In the genomic region with DNA sequence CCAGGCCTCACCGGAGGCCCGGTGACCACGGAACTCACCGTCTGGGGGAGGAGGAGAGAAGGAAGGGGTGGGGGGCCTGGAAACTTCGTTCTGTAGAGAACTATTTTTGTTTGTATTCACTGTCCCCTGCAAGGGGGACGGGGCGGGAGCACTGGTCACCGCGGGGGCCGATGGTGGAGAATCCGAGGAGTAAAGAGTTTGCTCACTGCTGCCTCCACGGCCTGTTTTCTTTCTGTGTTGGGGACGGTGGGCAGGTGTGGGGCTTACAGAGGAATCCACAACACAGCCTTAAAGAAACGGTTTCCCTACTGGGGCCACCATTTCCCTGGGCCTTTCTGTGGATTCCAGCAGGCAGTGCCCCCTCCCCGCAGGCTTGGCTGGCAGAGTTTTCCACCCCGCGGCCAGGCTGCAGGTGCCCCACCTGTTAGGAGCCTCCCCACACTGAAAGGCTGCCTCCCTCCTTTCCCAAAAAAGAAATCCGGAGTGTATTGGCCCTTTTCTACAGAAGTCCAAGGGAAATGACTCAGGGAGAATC, we compare ENCODE assay signal across 7 cellular contexts.
DNase-seq lines count a peak whose midpoint lies in the region; ATAC-seq and TF ChIP-seq lines count a peak whose summit lies in the region.

No MANE protein-coding gene starts in this region.

- H2AFZ ChIP-seq in H9 (ENCODE audit: low read length) (no peak overlapping the region), smooth muscle cell (ENCODE audit: low read depth) (peak overlapping the region; percentile 72)

- no peak overlapping the region for H4K8ac ChIP-seq in H9 (replicated peaks; ENCODE audit: insufficient read length, low read depth, low read length)

- no CpG with 5 or more reads among the region's 18 CpGs for WGBS in H9 (ENCODE audit: extremely low coverage, insufficient read length, low lambda C conversion rate)
- 10% methylated on average over 17 of the region's 18 CpGs for WGBS in smooth muscle cell (ENCODE audit: low lambda C conversion rate)

- H3K4me1 ChIP-seq in H9 (ENCODE audit: insufficient read depth, low read length) (no peaks in the 10 kb centered on the region; the same call in 1 of the 2 replicates), smooth muscle cell (ENCODE audit: low read depth) (peaks cover 7% of the 10 kb centered on the region)

- H4K91ac ChIP-seq in H9 (ENCODE audit: insufficient read length, low read depth, low read length) = no peak overlapping the region

- no peaks in the 10 kb centered on the region for H3K36me3 ChIP-seq in smooth muscle cell (ENCODE audit: low read depth)

- H3K4me3 Mint-ChIP-seq in H9 = peak overlapping the region; percentile 74 to 87
- H3K4me3 Mint-ChIP-seq in T-helper 17 cell = peak overlapping the region; percentile 93

- TF ChIP-seq CTCF in H9 (conservative IDR thresholded peaks at IDR 0.05) = no peak
- no peak for TF ChIP-seq CTCF in foreskin fibroblast (IDR thresholded peaks at IDR 0.05; ENCODE audit: low read depth, low read length)
- TF ChIP-seq CTCF in smooth muscle cell (IDR thresholded peaks at IDR 0.05; ENCODE audit: borderline replicate concordance, insufficient read depth, poor library complexity, severe bottlenecking) = no peak

- H3K14ac ChIP-seq in H9 (ENCODE audit: insufficient read depth, low read length) = 0 out of 2 replicates have a peak overlapping the region, but pooled peaks have one; percentile 22

- no peak overlapping the region for H3K9ac ChIP-seq in H9 (ENCODE audit: extremely low read depth, insufficient read length, low read length)
- H3K9ac ChIP-seq in smooth muscle cell (ENCODE audit: low read depth) = no peak overlapping the region

- H3K9me3 ChIP-seq in H9 (ENCODE audit: control insufficient read depth, low read depth, low read length) (no peaks in the 10 kb centered on the region), T-helper 17 cell (ENCODE audit: control insufficient read depth, low read length, poor library complexity, severe bottlenecking) (no peaks in the 10 kb centered on the region), smooth muscle cell (replicated peaks; ENCODE audit: low read depth) (no peaks in the 10 kb centered on the region)

- no peak overlapping the region for H2BK5ac ChIP-seq in H9 (ENCODE audit: insufficient read length, low read length)

- no peak overlapping the region for H3K27ac ChIP-seq in H9 (ENCODE audit: insufficient read length, low read depth, low read length)
- no peak overlapping the region for H3K27ac ChIP-seq in smooth muscle cell (ENCODE audit: low read depth)

- H4K5ac ChIP-seq in H9 (ENCODE audit: insufficient read length, low read depth, low read length) = no peak overlapping the region

- no peak overlapping the region for H2BK120ac ChIP-seq in H9 (ENCODE audit: low read depth, low read length, poor library complexity, severe bottlenecking)

- H3K9me3 Mint-ChIP-seq in H9 = no peaks in the 10 kb centered on the region

- H3K27ac Mint-ChIP-seq in H9 (no peak overlapping the region), T-helper 17 cell (peak overlapping the region; percentile 89)

- H2BK12ac ChIP-seq in H9 (ENCODE audit: insufficient read length, low read depth, low read length) = no peak overlapping the region

- peak overlapping the region; percentile 50 to 59 for H3K4me3 ChIP-seq in foreskin fibroblast (ENCODE audit: low read depth in 1 of 2, low read length in 2 of 2)
- peak overlapping the region; percentile 66 for H3K4me3 ChIP-seq in smooth muscle cell

- DNase-seq in H9 (peak; percentile 38), T-helper 17 cell (no peak), foreskin fibroblast (no peak), smooth muscle cell (lab: John Stamatoyannopoulos, UW; ENCODE audit: unreplicated experiment) (no peak), NCI-H1105 treated with DMSO at 0.1 percent for 48 hours (lab: John Stamatoyannopoulos, UW) (no peak)

- no peak overlapping the region for H2BK20ac ChIP-seq in H9 (ENCODE audit: low read depth, low read length, poor library complexity, severe bottlenecking)

- H2AK5ac ChIP-seq in H9 (ENCODE audit: insufficient read length, low read length) = no peak overlapping the region

- no peak overlapping the region for H3K23ac ChIP-seq in H9 (ENCODE audit: insufficient read length, low read depth, low read length)

- H3F3A ChIP-seq in smooth muscle cell (ENCODE audit: low read depth) = no peaks in the 10 kb centered on the region

- H3K79me2 ChIP-seq in H9 (ENCODE audit: insufficient read depth, low read length) (no peaks in the 10 kb centered on the region), smooth muscle cell (ENCODE audit: low read depth) (no peaks in the 10 kb centered on the region)

- no peak overlapping the region for H3T11ph ChIP-seq in H9 (ENCODE audit: low read length)

- no peak overlapping the region for H3K4ac ChIP-seq in H9 (ENCODE audit: low read depth, low read length)

- H3K4me2 ChIP-seq in H9 (ENCODE audit: insufficient read depth, insufficient read length, low read length) (peak overlapping the region; percentile 65), smooth muscle cell (peak overlapping the region; percentile 93)

- H2BK15ac ChIP-seq in H9 (ENCODE audit: low read depth, low read length) = no peak overlapping the region

- H3K79me1 ChIP-seq in H9 (ENCODE audit: insufficient read depth, low read depth, low read length, poor library complexity, severe bottlenecking) = no peaks in the 10 kb centered on the region

- peaks cover 52% of the 10 kb centered on the region for H3K27me3 Mint-ChIP-seq in H9 (ENCODE audit: low read depth)
- peaks cover 11% of the 10 kb centered on the region for H3K27me3 Mint-ChIP-seq in T-helper 17 cell

- H4K20me1 ChIP-seq in H9 (ENCODE audit: control insufficient read depth, insufficient read depth, insufficient read length) = no peaks in the 10 kb centered on the region
- no peaks in the 10 kb centered on the region for H4K20me1 ChIP-seq in smooth muscle cell (ENCODE audit: low read depth)

- H3K27me3 ChIP-seq in H9 (ENCODE audit: insufficient read depth, low read length) = no peaks in the 10 kb centered on the region; the same call in 1 of the 2 replicates
- H3K27me3 ChIP-seq in smooth muscle cell (ENCODE audit: low read depth) = peaks cover 65% of the 10 kb centered on the region

- no peaks in the 10 kb centered on the region; a peak in 1 of 7 replicates for H3K36me3 Mint-ChIP-seq in H9 (ENCODE audit: insufficient read depth in 1 of 3, low read depth in 3 of 3)
- H3K36me3 Mint-ChIP-seq in T-helper 17 cell (ENCODE audit: low read depth) = peaks cover 2% of the 10 kb centered on the region

- ATAC-seq in T-helper 17 cell (no peak), GM21360 (IDR thresholded peaks at IDR 0.05; ENCODE audit: unreplicated experiment) (no peak), HG02852 (IDR thresholded peaks at IDR 0.05; ENCODE audit: unreplicated experiment) (no peak)

- H3K4me1 Mint-ChIP-seq in H9 (peaks cover 10 to 35% of the 10 kb centered on the region in 2 experiments; a peak in 3 of 4 replicates), T-helper 17 cell (peaks cover 10% of the 10 kb centered on the region)

- H3K18ac ChIP-seq in H9 (ENCODE audit: insufficient read length, low read depth, low read length) = no peak overlapping the region

- peaks cover 18% of the 10 kb centered on the region for H3K23me2 ChIP-seq in H9 (ENCODE audit: insufficient read length, low read depth, low read length, poor library complexity, severe bottlenecking)

- no peak overlapping the region for H3K56ac ChIP-seq in H9 (ENCODE audit: insufficient read length, low read depth, low read length)
